In genomic region chr9:71662086-71662485, GRCh38 we compare ENCODE assay signal across 19 cellular contexts.
"Had no signal": no experiment of that assay in that cellular context is flagged by ENCODE, and none has a peak within 500 bp of the region (broad histone marks: within the 10 kb centered on the region; RNA-seq: fewer than 3 reads in every experiment).

No MANE protein-coding gene starts in this region.

- H3K9me3 ChIP-seq: gastroesophageal sphincter, ovary, tibial artery, upper lobe of left lung, uterus had no signal

- ATAC-seq: gastroesophageal sphincter; natural killer cell treated with Interleukin-12 subunit alpha and Interleukin-12 subunit beta and Interleukin-15 and Interleukin-18, amount 100 ng/mL, for 72 hours; stimulated activated effector memory CD8-positive, alpha-beta T cell treated with anti-CD3 and anti-CD28 coated beads, Interleukin-12 subunit alpha, Interleukin-12 subunit beta, amount 100 ng/mL, for 72 hours; stimulated activated naive CD8-positive, alpha-beta T cell treated with anti-CD3 and anti-CD28 coated beads, Interleukin-15, Interleukin-2, amounts not matched to agents 100 U/mL and 50 U/mL, for 24 hours had no signal

- H3K36me3 Mint-ChIP-seq: neural progenitor cell; stimulated activated effector memory CD8-positive, alpha-beta T cell treated with anti-CD3 and anti-CD28 coated beads, Interleukin-12 subunit alpha, Interleukin-12 subunit beta, amount 100 ng/mL, for 72 hours had no signal

- H3K4me3 Mint-ChIP-seq: endodermal cell; natural killer cell treated with Interleukin-12 subunit alpha and Interleukin-12 subunit beta and Interleukin-15 and Interleukin-18, amount 100 ng/mL, for 72 hours; neural progenitor cell; stimulated activated effector memory CD8-positive, alpha-beta T cell treated with anti-CD3 and anti-CD28 coated beads, Interleukin-12 subunit alpha, Interleukin-12 subunit beta, amount 100 ng/mL, for 72 hours had no signal

- H3K4me1 ChIP-seq: uterus had no signal

- H3K9ac ChIP-seq: neural progenitor cell had no signal

- H2AFZ ChIP-seq: neural progenitor cell had no signal

- H3K27me3 Mint-ChIP-seq: progenitor cell of endocrine pancreas had no signal

- H3K27ac Mint-ChIP-seq: endodermal cell; natural killer cell treated with Interleukin-12 subunit alpha and Interleukin-12 subunit beta and Interleukin-15 and Interleukin-18, amount 100 ng/mL, for 72 hours; neural progenitor cell; progenitor cell of endocrine pancreas; stimulated activated effector memory CD8-positive, alpha-beta T cell treated with anti-CD3 and anti-CD28 coated beads, Interleukin-12 subunit alpha, Interleukin-12 subunit beta, amount 100 ng/mL, for 72 hours had no signal

- H3K4me3 ChIP-seq: coronary artery, gastroesophageal sphincter, neural progenitor cell, ovary, tibial artery, upper lobe of left lung, uterus had no signal

- H3K36me3 ChIP-seq: gastroesophageal sphincter, neural progenitor cell, ovary, tibial artery, upper lobe of left lung, uterus had no signal

- H3K27me3 ChIP-seq: gastroesophageal sphincter, neural progenitor cell, ovary, upper lobe of left lung, uterus had no signal

- H3K27ac ChIP-seq: coronary artery, gastroesophageal sphincter, neural progenitor cell, ovary, tibial artery, uterus had no signal

- DNase-seq: effector CD4-positive, alpha-beta T cell; endodermal cell; glutamatergic neuron; kidney; nucleus accumbens; ovary; right cardiac atrium; stimulated activated CD4-positive, alpha-beta T cell treated with anti-CD3 and anti-CD28 coated beads, Interleukin-4, amount 100 ng/mL, for 1 hour; stimulated activated CD8-positive, alpha-beta memory T cell treated with anti-CD3 and anti-CD28 coated beads, Interleukin-4, amount 100 ng/mL, for 48 hours; stimulated activated naive CD8-positive, alpha-beta T cell treated with anti-CD3 and anti-CD28 coated beads, Interleukin-15, Interleukin-2, amounts not matched to agents 100 U/mL and 50 U/mL, for 24 hours; tibial artery; upper lobe of left lung; uterus had no signal

- H3K4me2 ChIP-seq: neural progenitor cell had no signal
